Comparison of ENCODE assay signal across 1 cellular context in genomic region chrX:108437354-108437753, GRCh38.
TF ChIP-seq lines count a peak whose summit lies in the region.

No MANE protein-coding gene starts in this region.

TF ChIP-seq in neural cell, 6 proteins besides CTCF, POLR2A, EP300 and RAD21 (continued from another document):
- no peak for TF ChIP-seq REST (IDR thresholded peaks at IDR 0.05; ENCODE audit: borderline replicate concordance)
- no peak for TF ChIP-seq TAF1 (IDR thresholded peaks at IDR 0.05; ENCODE audit: low read depth)
- TF ChIP-seq POLR2AphosphoS5 (IDR thresholded peaks at IDR 0.05), result no peak
- no peak for TF ChIP-seq SMC3 (conservative IDR thresholded peaks at IDR 0.05; ENCODE audit: poor library complexity)
